ENCODE assay signal across 23 cellular contexts in genomic region chr4:130068072-130068471, GRCh38.
A peak's percentile ranks its signal among the peaks of the same experiment; 100 is the strongest.
DNase-seq lines count a peak whose midpoint lies in the region; ATAC-seq, FAIRE-seq and TF ChIP-seq lines count a peak whose summit lies in the region.
"Had no signal": no experiment of that assay in that cellular context is flagged by ENCODE, and none has a peak within 500 bp of the region (broad histone marks: within the 10 kb centered on the region; RNA-seq: fewer than 3 reads in every experiment).

No MANE protein-coding gene starts in this region.

- POLR2A ChIA-PET in HepG2 (lab: Yijun Ruan, JAX) = no interaction called here

- DNase-seq in right lobe of liver = no peak
- no peak for DNase-seq in HepG2 (ENCODE audit: low spot score)
- no peak for DNase-seq in body of pancreas
- no peak for DNase-seq in left lobe of liver (ENCODE audit: low spot score)
- no peak for DNase-seq in activated gamma-delta T cell (lab: John Stamatoyannopoulos, UW)
- DNase-seq in NCI-H510A treated with DMSO at 0.1 percent for 48 hours (lab: John Stamatoyannopoulos, UW) = no peak
- DNase-seq: 8988T; ACHN; AML-193; BE2C; CD4-positive, alpha-beta T cell; CD8-positive, alpha-beta memory T cell; DMS 273 treated with DMSO at 0.1 percent for 48 hours; DMS79; GF-D8; GOT3; HCEC 1CT had no signal

- intact Hi-C loops in right lobe of liver (cut with DNase I) (no loop called here), HepG2 (cut with micrococcal nuclease; ENCODE audit: unreplicated experiment) (no loop called here), body of pancreas (cut with DNase I) (no loop called here)

- H2AFZ ChIP-seq in HepG2 (ENCODE audit: low read length) = no peak overlapping the region

- H3K36me3 ChIP-seq in right lobe of liver = no peaks in the 10 kb centered on the region
- no peaks in the 10 kb centered on the region for H3K36me3 ChIP-seq in HepG2 (replicated peaks in 1 of 2; ENCODE audit: control insufficient read depth in 1 of 2, insufficient read depth in 2 of 2, low read length in 2 of 2)
- no peaks in the 10 kb centered on the region for H3K36me3 ChIP-seq in body of pancreas (replicated peaks in 1 of 2; ENCODE audit: insufficient read depth in 1 of 2, low read depth in 2 of 2)
- H3K36me3 ChIP-seq: BE2C; BLaER1 treated with 17β-estradiol and CSF1 and Interleukin-3, amounts not matched to agents 10 nM and 100 nM had no signal

- TF ChIP-seq CTCF in right lobe of liver (IDR thresholded peaks at IDR 0.05) (no peak), HepG2 (CRISPR knock-in tag; IDR thresholded peaks at IDR 0.05) (no peak), body of pancreas (IDR thresholded peaks at IDR 0.05) (no peak)

- H3K27ac ChIP-seq in right lobe of liver (peak overlapping the region in 1 of 3 donors; percentile 58), HepG2 (ENCODE audit: extremely low read length, insufficient read depth, low read length) (no peak overlapping the region), body of pancreas (no peak overlapping the region)
- H3K27ac ChIP-seq: A549; BLaER1 treated with 17β-estradiol and CSF1 and Interleukin-3, amounts not matched to agents 10 nM and 100 nM had no signal

- no peaks in the 10 kb centered on the region for H3K9me3 ChIP-seq in right lobe of liver
- H3K9me3 ChIP-seq in HepG2 (ENCODE audit: low read length) = no peaks in the 10 kb centered on the region
- no peaks in the 10 kb centered on the region for H3K9me3 ChIP-seq in body of pancreas
- H3K9me3 ChIP-seq: A549, BE2C had no signal

- H3K27me3 ChIP-seq in right lobe of liver (no peaks in the 10 kb centered on the region), HepG2 (ENCODE audit: control insufficient read depth in 1 of 2, insufficient read depth in 2 of 2, low read length in 2 of 2) (no peaks in the 10 kb centered on the region), body of pancreas (no peaks in the 10 kb centered on the region)
- H3K27me3 ChIP-seq: BE2C; BLaER1 treated with 17β-estradiol and CSF1 and Interleukin-3, amounts not matched to agents 10 nM and 100 nM had no signal

- CTCF ChIA-PET in HepG2 (lab: Yijun Ruan, JAX; ENCODE audit: low intra/inter-chr PET ratio, low total read pairs) = no interaction called here

- no peak for FAIRE-seq in HepG2 (lab: Jason Lieb, UNC)
- FAIRE-seq: A549, D721Med, GM12891, H54 had no signal

- no peak for TF ChIP-seq RAD21 in HepG2 (CRISPR knock-in tag; IDR thresholded peaks at IDR 0.05)

- in situ Hi-C loops in HepG2 (cut with HindIII; ENCODE audit: extremely low pct_ligation_motif_present, low pct_unique_long_range_greater_than_20kb) = no loop called here

- no peak for TF ChIP-seq EP300 in HepG2 (IDR thresholded peaks at IDR 0.05; ENCODE audit: low read depth in 2 of 2, low read length in 2 of 2)
- TF ChIP-seq EP300 in HepG2 (CRISPR knock-in tag; IDR thresholded peaks at IDR 0.05; ENCODE audit: borderline replicate concordance) = no peak

- no peak overlapping the region for H3K9ac ChIP-seq in HepG2 (ENCODE audit: insufficient read depth, low read depth, low read length)
- H3K9ac ChIP-seq: BLaER1 treated with 17β-estradiol and CSF1 and Interleukin-3, amounts not matched to agents 10 nM and 100 nM had no signal

- no peaks in the 10 kb centered on the region for H3K79me2 ChIP-seq in HepG2 (ENCODE audit: insufficient read depth, low read length)

- ATAC-seq in right lobe of liver (peak; percentile 67 to 84 (median 78)), HepG2 (no peak), body of pancreas (peak; percentile 33), left lobe of liver (peak; percentile 85), GM18498 (IDR thresholded peaks at IDR 0.05; ENCODE audit: unreplicated experiment) (no peak)
- ATAC-seq: A549 had no signal

- H3K4me3 ChIP-seq in right lobe of liver = no peak overlapping the region
- H3K4me3 ChIP-seq in HepG2 (replicated peaks in 1 of 3; ENCODE audit: insufficient read depth in 1 of 3, low read depth in 2 of 3, low read length in 3 of 3) = no peak overlapping the region
- H3K4me3 ChIP-seq in body of pancreas = no peak overlapping the region
- H3K4me3 ChIP-seq: A549; BLaER1 treated with 17β-estradiol and CSF1 and Interleukin-3, amounts not matched to agents 10 nM and 100 nM had no signal

- no TSS peak for BruUV-seq in HepG2 (replicated peaks; lab: Mats Ljungman, UMichigan)

- WGBS in right lobe of liver (ENCODE audit: insufficient coverage, low coverage, low lambda C conversion rate, missing lambda C conversion rate) = 10% methylated on average over 1 of the region's 1 CpG
- WGBS in HepG2 (ENCODE audit: low lambda C conversion rate) = 0% methylated on average over 1 of the region's 1 CpG
- 4 to 10% methylated on average over 1 of the region's 1 CpG for WGBS in body of pancreas, 2 donors

- H3K4me1 ChIP-seq in right lobe of liver (peaks cover 0 to 25% (median 9%) of the 10 kb centered on the region in 4 donors), HepG2 (ENCODE audit: insufficient read depth, low read length) (peaks cover 15% of the 10 kb centered on the region), body of pancreas (peaks cover 22% of the 10 kb centered on the region)
- H3K4me1 ChIP-seq: A549; BE2C; BLaER1 treated with 17β-estradiol and CSF1 and Interleukin-3, amounts not matched to agents 10 nM and 100 nM had no signal

- TF ChIP-seq POLR2A in right lobe of liver (IDR thresholded peaks at IDR 0.05) (no peak), HepG2 (IDR thresholded peaks at IDR 0.05; ENCODE audit: insufficient read depth in 1 of 2, low read depth in 2 of 2, low read length in 2 of 2) (no peak), body of pancreas (IDR thresholded peaks at IDR 0.05) (no peak)

- no peaks in the 10 kb centered on the region for H4K20me1 ChIP-seq in HepG2 (ENCODE audit: insufficient read depth, low read length)
- H4K20me1 ChIP-seq: BLaER1 treated with 17β-estradiol and CSF1 and Interleukin-3, amounts not matched to agents 10 nM and 100 nM had no signal

- no peak overlapping the region for H3K4me2 ChIP-seq in HepG2 (ENCODE audit: low read depth, low read length)
- H3K4me2 ChIP-seq: A549; BLaER1 treated with 17β-estradiol and CSF1 and Interleukin-3, amounts not matched to agents 10 nM and 100 nM had no signal

TF ChIP-seq in HepG2, 621 proteins besides CTCF, POLR2A, EP300 and RAD21 (continues in another document):
- TF ChIP-seq ZNF556 (CRISPR knock-in tag; IDR thresholded peaks at IDR 0.05; ENCODE audit: borderline replicate concordance) (no peak), ZNF451 (CRISPR knock-in tag; IDR thresholded peaks at IDR 0.05) (no peak), ZNF800 (CRISPR knock-in tag; IDR thresholded peaks at IDR 0.05) (no peak), ZBTB43 (CRISPR knock-in tag; conservative IDR thresholded peaks at IDR 0.05) (no peak), ZNF503 (CRISPR knock-in tag; IDR thresholded peaks at IDR 0.05) (no peak), ZNF446 (CRISPR knock-in tag; IDR thresholded peaks at IDR 0.05) (no peak)
- TF ChIP-seq, protein P1, sequence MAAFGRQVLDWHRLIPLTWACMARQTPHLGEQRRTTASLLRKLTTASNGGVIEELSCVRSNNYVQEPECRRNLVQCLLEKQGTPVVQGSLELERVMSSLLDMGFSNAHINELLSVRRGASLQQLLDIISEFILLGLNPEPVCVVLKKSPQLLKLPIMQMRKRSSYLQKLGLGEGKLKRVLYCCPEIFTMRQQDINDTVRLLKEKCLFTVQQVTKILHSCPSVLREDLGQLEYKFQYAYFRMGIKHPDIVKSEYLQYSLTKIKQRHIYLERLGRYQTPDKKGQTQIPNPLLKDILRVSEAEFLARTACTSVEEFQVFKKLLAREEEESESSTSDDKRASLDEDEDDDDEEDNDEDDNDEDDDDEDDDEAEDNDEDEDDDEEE (CRISPR knock-in tag; IDR thresholded peaks at IDR 0.05) = no peak

Comparison
In these comparisons a context has a peak if more than half of its experiments do, and no peak if none do; other contexts are left out.
1. ATAC-seq: peak in right lobe of liver (4 of 4), body of pancreas (single experiment) and left lobe of liver (single experiment); none in HepG2 (single experiment) and GM18498 (single experiment).